Comparison of ENCODE assay signal across 9 cellular contexts in genomic region chr20:8156603-8157079, GRCh38. TPM values are rescaled to one million over a fixed set of nuclear protein-coding genes. Genes with fewer than 3 reads are reported as not detected.
DNase-seq lines count a peak whose midpoint lies in the region; ATAC-seq and TF ChIP-seq lines count a peak whose summit lies in the region.
"Had no signal": no experiment of that assay in that cellular context is flagged by ENCODE, and none has a peak within 500 bp of the region (broad histone marks: within the 10 kb centered on the region; RNA-seq: fewer than 3 reads in every experiment).

No MANE protein-coding gene starts in this region.

- DNase-seq in activated T-cell treated with anti-CD3 and anti-CD28 coated beads, Interleukin-2, amount 50 U/mL, for 4 hours, result no peak
- no peak for DNase-seq in activated T-cell treated with anti-CD3 and anti-CD28 coated beads, Interleukin-2, amount 50 U/mL, for 1 hour
- DNase-seq in astrocyte of the spinal cord (ENCODE audit: low read depth, low spot score) (peak; percentile 57), SK-N-DZ (ENCODE audit: low spot score) (no peak), dorsolateral prefrontal cortex (no peak)
- DNase-seq in stimulated activated naive B cell treated with anti-CD40 and anti-IgM and Interleukin-4, amounts not matched to agents 10 μg/mL and 1 μg/mL and 100 μg/mL, for 72 hours, result no peak
- DNase-seq in activated naive CD4-positive, alpha-beta T cell treated with anti-CD3 and anti-CD28 coated beads, Interleukin-2, amount 10 ng/mL, durations not matched to agents 7 days and 5 days, result no peak
- DNase-seq: CD4-positive, CD25-positive, alpha-beta regulatory T cell had no signal

- peaks cover 2% of the 10 kb centered on the region for H3K27me3 Mint-ChIP-seq in activated T-cell treated with anti-CD3 and anti-CD28 coated beads, Interleukin-2, amount 50 U/mL, for 4 hours (ENCODE audit: low read depth)
- H3K27me3 Mint-ChIP-seq in stimulated activated naive B cell treated with anti-CD40 and anti-IgM and Interleukin-4, amounts not matched to agents 10 μg/mL and 1 μg/mL and 100 μg/mL, for 72 hours, result no peaks in the 10 kb centered on the region
- H3K27me3 Mint-ChIP-seq in activated naive CD4-positive, alpha-beta T cell treated with anti-CD3 and anti-CD28 coated beads, Interleukin-2, amount 10 ng/mL, durations not matched to agents 7 days and 5 days, result no peaks in the 10 kb centered on the region

- H3K4me3 Mint-ChIP-seq in activated T-cell treated with anti-CD3 and anti-CD28 coated beads, Interleukin-2, amount 50 U/mL, for 4 hours, result no peak overlapping the region
- no peak overlapping the region for H3K4me3 Mint-ChIP-seq in stimulated activated naive B cell treated with anti-CD40 and anti-IgM and Interleukin-4, amounts not matched to agents 10 μg/mL and 1 μg/mL and 100 μg/mL, for 72 hours
- H3K4me3 Mint-ChIP-seq in activated naive CD4-positive, alpha-beta T cell treated with anti-CD3 and anti-CD28 coated beads, Interleukin-2, amount 10 ng/mL, durations not matched to agents 7 days and 5 days, result no peak overlapping the region
- H3K4me3 Mint-ChIP-seq: CD4-positive, CD25-positive, alpha-beta regulatory T cell had no signal

- CTCF ChIA-PET in activated naive CD4-positive, alpha-beta T cell treated with anti-CD3 and anti-CD28 coated beads, Interleukin-2, amount 10 ng/mL, durations not matched to agents 7 days and 5 days (lab: Charles Lee), result no interaction called here

- in situ Hi-C loops in astrocyte of the spinal cord (cut with HindIII; ENCODE audit: low sequenced_read_pairs), result no loop called here

- no peak overlapping the region for H3K27ac Mint-ChIP-seq in stimulated activated naive B cell treated with anti-CD40 and anti-IgM and Interleukin-4, amounts not matched to agents 10 μg/mL and 1 μg/mL and 100 μg/mL, for 72 hours
- no peak overlapping the region for H3K27ac Mint-ChIP-seq in activated naive CD4-positive, alpha-beta T cell treated with anti-CD3 and anti-CD28 coated beads, Interleukin-2, amount 10 ng/mL, durations not matched to agents 7 days and 5 days
- H3K27ac Mint-ChIP-seq: CD4-positive, CD25-positive, alpha-beta regulatory T cell had no signal

- H3K4me1 Mint-ChIP-seq in activated T-cell treated with anti-CD3 and anti-CD28 coated beads, Interleukin-2, amount 50 U/mL, for 4 hours (ENCODE audit: low read depth), result peaks cover 56% of the 10 kb centered on the region
- peaks cover 3 to 28% of the 10 kb centered on the region in 2 donors for H3K4me1 Mint-ChIP-seq in stimulated activated naive B cell treated with anti-CD40 and anti-IgM and Interleukin-4, amounts not matched to agents 10 μg/mL and 1 μg/mL and 100 μg/mL, for 72 hours
- peaks cover 23% of the 10 kb centered on the region for H3K4me1 Mint-ChIP-seq in activated naive CD4-positive, alpha-beta T cell treated with anti-CD3 and anti-CD28 coated beads, Interleukin-2, amount 10 ng/mL, durations not matched to agents 7 days and 5 days

- H3K9me3 Mint-ChIP-seq in activated T-cell treated with anti-CD3 and anti-CD28 coated beads, Interleukin-2, amount 50 U/mL, for 4 hours, result no peaks in the 10 kb centered on the region
- H3K9me3 Mint-ChIP-seq in stimulated activated naive B cell treated with anti-CD40 and anti-IgM and Interleukin-4, amounts not matched to agents 10 μg/mL and 1 μg/mL and 100 μg/mL, for 72 hours, result peaks cover 0 to 7% of the 10 kb centered on the region in 2 donors
- peaks cover 4% of the 10 kb centered on the region for H3K9me3 Mint-ChIP-seq in activated naive CD4-positive, alpha-beta T cell treated with anti-CD3 and anti-CD28 coated beads, Interleukin-2, amount 10 ng/mL, durations not matched to agents 7 days and 5 days

- intact Hi-C loops in dorsolateral prefrontal cortex (cut with DNase I), result no loop called here

- peak overlapping the region in 24 of 59 donors; percentile 2 to 75 (median 36) for H3K27ac ChIP-seq in dorsolateral prefrontal cortex

- H3K4me3 ChIP-seq in astrocyte of the spinal cord (ENCODE audit: low read depth, low read length) (no peak overlapping the region), dorsolateral prefrontal cortex (no peak overlapping the region)

- peak; percentile 91 for ATAC-seq in activated T-cell treated with anti-CD3 and anti-CD28 coated beads, Interleukin-2, amount 50 U/mL, for 4 hours
- peak; percentile 74 for ATAC-seq in HG03520 (IDR thresholded peaks at IDR 0.05; ENCODE audit: unreplicated experiment)
- ATAC-seq in stimulated activated naive B cell treated with anti-CD40 and anti-IgM and Interleukin-4, amounts not matched to agents 10 μg/mL and 1 μg/mL and 100 μg/mL, for 72 hours (replicated peaks), result peak; percentile 46 to 57

- H3K36me3 Mint-ChIP-seq in activated T-cell treated with anti-CD3 and anti-CD28 coated beads, Interleukin-2, amount 50 U/mL, for 4 hours (ENCODE audit: insufficient read depth), result no peaks in the 10 kb centered on the region
- peaks cover 11 to 15% of the 10 kb centered on the region in 2 donors for H3K36me3 Mint-ChIP-seq in stimulated activated naive B cell treated with anti-CD40 and anti-IgM and Interleukin-4, amounts not matched to agents 10 μg/mL and 1 μg/mL and 100 μg/mL, for 72 hours
- H3K36me3 Mint-ChIP-seq in activated naive CD4-positive, alpha-beta T cell treated with anti-CD3 and anti-CD28 coated beads, Interleukin-2, amount 10 ng/mL, durations not matched to agents 7 days and 5 days, result no peaks in the 10 kb centered on the region
- H3K36me3 Mint-ChIP-seq: CD4-positive, CD25-positive, alpha-beta regulatory T cell had no signal

- no peaks in the 10 kb centered on the region for H3K27me3 ChIP-seq in dorsolateral prefrontal cortex

- TF ChIP-seq CTCF in astrocyte of the spinal cord (IDR thresholded peaks at IDR 0.05; ENCODE audit: low read depth, low read length) (no peak), dorsolateral prefrontal cortex (IDR thresholded peaks at IDR 0.05 in 54 of 56, conservative IDR thresholded peaks at IDR 0.05 in 2 of 56; ENCODE audit: low read depth in 1 of 56, partially characterized antibody in 56 of 56) (no peak)

RNA-seq across cellular contexts. Expression of gene PLCB1, which starts 24.6 kb away (rescaled TPM):
- total RNA-seq in activated T-cell treated with anti-CD3 and anti-CD28 coated beads, Interleukin-2, amount 50 U/mL, for 4 hours, result 1 to 10 TPM in 2 of 3 donors, under 1 TPM in 1; 0.91 to 6.0 (median 2.8) TPM
- polyA plus RNA-seq in SK-N-DZ (2014; cell fraction: cytosol; rRNA removed), result 23.8 and 25.3 TPM in 2 replicates
- 17.6 and 24.9 TPM in 2 replicates for polyA plus RNA-seq in SK-N-DZ (2014; cell fraction: nucleus; rRNA removed)
- total RNA-seq in dorsolateral prefrontal cortex, result 100 to 1,000 TPM in 117 of 120 experiments, 10 to 100 TPM in 3; 68.3 to 259 (median 170) TPM

Comparison
In these comparisons a context has a peak if more than half of its experiments do, and no peak if none do; other contexts are left out.
1. RNA of gene PLCB1, which starts 24.6 kb away (total RNA-seq): 68.3 to 259 TPM in dorsolateral prefrontal cortex; 0.91 to 6.0 TPM in activated T-cell treated with anti-CD3 and anti-CD28 coated beads, Interleukin-2, amount 50 U/mL, for 4 hours; every median in the first group is over 4 times any median in the second.
2. Peak in every context shown above with its lines, with median percentiles within 50 percentile points of each other: ATAC-seq.